ENCODE assay signal across 8 cellular contexts in genomic region chr10:95841711-95842498, GRCh38.
A peak's percentile ranks its signal among the peaks of the same experiment; 100 is the strongest.
DNase-seq lines count a peak whose midpoint lies in the region; ATAC-seq and TF ChIP-seq lines count a peak whose summit lies in the region.

No MANE protein-coding gene starts in this region.

- no peak overlapping the region for H3K4me3 ChIP-seq in NB4 (ENCODE audit: low read depth, low read length)
- H3K4me3 ChIP-seq in WI38 (ENCODE audit: low read depth, low read length), result no peak overlapping the region
- H3K4me3 ChIP-seq in fibroblast of lung (replicated peaks in 1 of 4; ENCODE audit: control extremely low read depth in 1 of 4, insufficient read depth in 1 of 4, low read depth in 3 of 4, low read length in 4 of 4), result no peak overlapping the region

- no peak overlapping the region for H3K27ac ChIP-seq in fibroblast of lung (ENCODE audit: insufficient read depth, low read length)

- H3K27ac Mint-ChIP-seq in nephron progenitor cell, result no peak overlapping the region

- TF ChIP-seq CTCF in NB4 (IDR thresholded peaks at IDR 0.05; ENCODE audit: low read depth, low read length), result peak; percentile 61
- TF ChIP-seq CTCF in WI38 (IDR thresholded peaks at IDR 0.05; ENCODE audit: low read depth, low read length), result peak; percentile 24; the same call in 1 of the 2 replicates
- TF ChIP-seq CTCF in fibroblast of lung (conservative IDR thresholded peaks at IDR 0.05 in 1 of 2, IDR thresholded peaks at IDR 0.05 in 1 of 2; ENCODE audit: low read depth in 1 of 2, low read length in 2 of 2), result peak; percentile 44 to 61
- TF ChIP-seq CTCF in nephron progenitor cell (IDR thresholded peaks at IDR 0.05), result peak; percentile 65

- ATAC-seq in GM21367 (IDR thresholded peaks at IDR 0.05; ENCODE audit: unreplicated experiment), result peak; percentile 29
- ATAC-seq in GM21515 (IDR thresholded peaks at IDR 0.05; ENCODE audit: unreplicated experiment), result no peak

- peaks cover 22% of the 10 kb centered on the region for H3K27me3 Mint-ChIP-seq in nephron progenitor cell (ENCODE audit: low read depth, poor library complexity)

- no peak overlapping the region for H3K4me3 Mint-ChIP-seq in nephron progenitor cell

- DNase-seq in DMS 273 (lab: John Stamatoyannopoulos, UW; ENCODE audit: unreplicated experiment) (peak; percentile 75), DMS 273 treated with DMSO at 0.1 percent for 48 hours (lab: John Stamatoyannopoulos, UW) (no peak), NB4 (ENCODE audit: low read depth) (peak; percentile 77), fibroblast of lung (ENCODE audit: low read depth in 2 of 2) (peak; percentile 39 to 76), nephron progenitor cell (peak; percentile 21)

- H2AFZ ChIP-seq in fibroblast of lung (ENCODE audit: low read length), result peak overlapping the region; percentile 75

- no peak overlapping the region for H3K4me2 ChIP-seq in fibroblast of lung (ENCODE audit: extremely low read depth, insufficient read depth, low read length)

- no peaks in the 10 kb centered on the region for H3K27me3 ChIP-seq in fibroblast of lung (ENCODE audit: control insufficient read depth, insufficient read depth, low read length)

- no peaks in the 10 kb centered on the region for H4K20me1 ChIP-seq in fibroblast of lung (ENCODE audit: control insufficient read depth, extremely low read depth, insufficient read depth, low read length)

- no peak overlapping the region for H3K9ac ChIP-seq in fibroblast of lung (ENCODE audit: insufficient read depth, low read length)

- no peak for TF ChIP-seq POLR2A in NB4 (IDR thresholded peaks at IDR 0.05; ENCODE audit: extremely low read depth, insufficient read length)

- H3K9me3 Mint-ChIP-seq in nephron progenitor cell, result no peaks in the 10 kb centered on the region

- peaks cover 5% of the 10 kb centered on the region for H3K4me1 Mint-ChIP-seq in nephron progenitor cell

- no peaks in the 10 kb centered on the region for H3K36me3 Mint-ChIP-seq in nephron progenitor cell (ENCODE audit: low read depth)

- H3K36me3 ChIP-seq in fibroblast of lung (ENCODE audit: control insufficient read depth, insufficient read depth, low read length), result no peaks in the 10 kb centered on the region

- no peaks in the 10 kb centered on the region for H3K79me2 ChIP-seq in fibroblast of lung (ENCODE audit: control insufficient read depth, insufficient read depth, low read length)

- H3K4me1 ChIP-seq in fibroblast of lung (ENCODE audit: control insufficient read depth, extremely low read depth, insufficient read depth, low read length), result no peaks in the 10 kb centered on the region

- H3K9me3 ChIP-seq in fibroblast of lung (ENCODE audit: control insufficient read depth, insufficient read depth, low read depth, low read length), result no peaks in the 10 kb centered on the region
